In genomic region chr4:87058272-87059073, GRCh38 we compare ENCODE assay signal across 9 cellular contexts.
DNase-seq lines count a peak whose midpoint lies in the region; ATAC-seq and TF ChIP-seq lines count a peak whose summit lies in the region.
"Had no signal": no experiment of that assay in that cellular context is flagged by ENCODE, and none has a peak within 500 bp of the region (broad histone marks: within the 10 kb centered on the region; RNA-seq: fewer than 3 reads in every experiment).

No MANE protein-coding gene starts in this region.

- no peak overlapping the region for H3K4ac ChIP-seq in neuronal stem cell (ENCODE audit: low read length)

- H3K9me3 Mint-ChIP-seq in dendritic cell treated with granulocyte-macrophage colony-stimulating factor and Interleukin-4, amounts not matched to agents 40 ng/mL and 50 ng/mL, for 4 days: no peaks in the 10 kb centered on the region

- no peaks in the 10 kb centered on the region for H3K27me3 ChIP-seq in neuronal stem cell (ENCODE audit: control insufficient read depth in 3 of 3, insufficient read depth in 3 of 3, low read depth in 1 of 3, low read length in 3 of 3)
- H3K27me3 ChIP-seq: BLaER1 had no signal

- no CpG with 5 or more reads among the region's 7 CpGs for WGBS in neuronal stem cell (ENCODE audit: extremely low coverage in 2 of 2, insufficient read length in 2 of 2, insufficient replicate concordance in 1 of 2), 2 donors
- WGBS in urinary bladder: 65% methylated on average over 7 of the region's 7 CpGs

- no peaks in the 10 kb centered on the region for H3K9me3 ChIP-seq in neuronal stem cell (replicated peaks in 1 of 2; ENCODE audit: control insufficient read depth in 2 of 2, insufficient read depth in 1 of 2, low read depth in 1 of 2, low read length in 2 of 2)
- H3K9me3 ChIP-seq: BLaER1 had no signal

- peak; percentile 44 for ATAC-seq in SK-N-SH treated with all-trans-retinoic acid at 6 μM for 48 hours

- H3K4me1 ChIP-seq in neuronal stem cell (ENCODE audit: control insufficient read depth in 2 of 2, insufficient read depth in 1 of 2, low read depth in 1 of 2, low read length in 2 of 2) (peaks cover 0 to 22% of the 10 kb centered on the region in 2 donors), urinary bladder (ENCODE audit: insufficient read depth) (peaks cover 5% of the 10 kb centered on the region)
- H3K4me1 ChIP-seq: BLaER1 had no signal

- H3K36me3 ChIP-seq in neuronal stem cell (replicated peaks in 1 of 2; ENCODE audit: control insufficient read depth in 2 of 2, insufficient read depth in 2 of 2, low read length in 2 of 2) (peaks cover 0 to 14% of the 10 kb centered on the region in 2 donors), urinary bladder (ENCODE audit: insufficient read depth) (no peaks in the 10 kb centered on the region)

- H3K36me3 Mint-ChIP-seq in dendritic cell treated with granulocyte-macrophage colony-stimulating factor and Interleukin-4, amounts not matched to agents 40 ng/mL and 50 ng/mL, for 4 days (ENCODE audit: low read depth): peaks cover 75% of the 10 kb centered on the region

- no peak overlapping the region for H4K8ac ChIP-seq in neuronal stem cell (ENCODE audit: low read depth, low read length)

- no peak overlapping the region for H2BK15ac ChIP-seq in neuronal stem cell (ENCODE audit: low read length)

- H3K18ac ChIP-seq in neuronal stem cell (ENCODE audit: low read length): no peak overlapping the region

- H4K91ac ChIP-seq in neuronal stem cell (ENCODE audit: low read depth, low read length, poor library complexity): no peak overlapping the region

- H3K4me1 Mint-ChIP-seq in dendritic cell treated with granulocyte-macrophage colony-stimulating factor and Interleukin-4, amounts not matched to agents 40 ng/mL and 50 ng/mL, for 4 days (ENCODE audit: low read depth): peaks cover 62% of the 10 kb centered on the region

- TF ChIP-seq CTCF in GM10248 (IDR thresholded peaks at IDR 0.05; ENCODE audit: control extremely low read depth, extremely low read depth, low read depth, missing control alignments): no peak

- intact Hi-C loops in dendritic cell treated with granulocyte-macrophage colony-stimulating factor and Interleukin-4, amounts not matched to agents 40 ng/mL and 50 ng/mL, for 4 days (cut with micrococcal nuclease): no loop called here

- no peak overlapping the region for H3K14ac ChIP-seq in neuronal stem cell (ENCODE audit: low read length)

- no peak overlapping the region for H2AFZ ChIP-seq in neuronal stem cell (ENCODE audit: low read length)

- H3K9ac ChIP-seq in neuronal stem cell (ENCODE audit: low read depth, low read length, poor library complexity): no peak overlapping the region
- H3K9ac ChIP-seq: BLaER1 had no signal

- H3K79me1 ChIP-seq in neuronal stem cell (ENCODE audit: low read depth, low read length): peaks cover 4% of the 10 kb centered on the region

- H3K23ac ChIP-seq in neuronal stem cell (ENCODE audit: low read depth, low read length, poor library complexity): no peak overlapping the region

- POLR2A ChIA-PET in GM10248 (lab: Yijun Ruan, JAX): no interaction called here

- no peak overlapping the region for H2BK120ac ChIP-seq in neuronal stem cell (ENCODE audit: low read depth, low read length)

- H3K4me3 ChIP-seq in neuronal stem cell (ENCODE audit: low read length in 2 of 2) (no peak overlapping the region), urinary bladder (ENCODE audit: low read depth, low read length) (no peak overlapping the region)
- H3K4me3 ChIP-seq: BLaER1 had no signal

- no peak overlapping the region for H2BK12ac ChIP-seq in neuronal stem cell (ENCODE audit: low read length)

- H2AK5ac ChIP-seq in neuronal stem cell (ENCODE audit: low read depth, low read length): no peak overlapping the region

- peak overlapping the region; percentile 66 for H3K27ac Mint-ChIP-seq in dendritic cell treated with granulocyte-macrophage colony-stimulating factor and Interleukin-4, amounts not matched to agents 40 ng/mL and 50 ng/mL, for 4 days

- no peaks in the 10 kb centered on the region for H3K27me3 Mint-ChIP-seq in dendritic cell treated with granulocyte-macrophage colony-stimulating factor and Interleukin-4, amounts not matched to agents 40 ng/mL and 50 ng/mL, for 4 days

- H3K27ac ChIP-seq in neuronal stem cell (replicated peaks; ENCODE audit: low read length) (peak overlapping the region; percentile 4), urinary bladder (ENCODE audit: low read depth) (peak overlapping the region; percentile 15)
- H3K27ac ChIP-seq: BLaER1 had no signal

- no peak overlapping the region for H3K4me2 ChIP-seq in neuronal stem cell (ENCODE audit: insufficient read depth, low read length, poor library complexity, severe bottlenecking)
- H3K4me2 ChIP-seq: BLaER1 had no signal

- no peak overlapping the region for H3K4me3 Mint-ChIP-seq in dendritic cell treated with granulocyte-macrophage colony-stimulating factor and Interleukin-4, amounts not matched to agents 40 ng/mL and 50 ng/mL, for 4 days

- CTCF ChIA-PET in GM10248 (lab: Yijun Ruan, JAX): interaction anchor here (0.9 to 5.3 kb wide), 3 partner anchors 8 to 35 kb away, joined by 3 to 25 read pairs (median 3); no protein-coding TSS in a partner anchor

- no peak overlapping the region for H2BK5ac ChIP-seq in neuronal stem cell (ENCODE audit: low read length)

- DNase-seq in NCI-H82 (lab: John Stamatoyannopoulos, UW) (peak; percentile 56), NCI-H82 treated with DMSO at 0.1 percent for 48 hours (lab: John Stamatoyannopoulos, UW; ENCODE audit: unreplicated experiment) (no peak), neuronal stem cell (ENCODE audit: low spot score) (no peak), NCI-H526 (lab: John Stamatoyannopoulos, UW) (no peak), GM10248 (ENCODE audit: extremely low spot score) (no peak)

TF ChIP-seq in SK-N-SH treated with all-trans-retinoic acid at 6 μM for 48 hours, 23 proteins besides CTCF, POLR2A, EP300 and RAD21:
- TF ChIP-seq SNAI2 (CRISPR knock-in tag; IDR thresholded peaks at IDR 0.05): no peak
- 0 out of 2 replicates have a peak, but pooled peaks have one; percentile 4 for TF ChIP-seq ZFP3 (CRISPR knock-in tag; IDR thresholded peaks at IDR 0.05)
